ENCODE assay signal across 33 cellular contexts in genomic region chr2:163834841-163835240, GRCh38.
"Had no signal": no experiment of that assay in that cellular context is flagged by ENCODE, and none has a peak within 500 bp of the region (broad histone marks: within the 10 kb centered on the region; RNA-seq: fewer than 3 reads in every experiment).

No MANE protein-coding gene starts in this region.

- H3K4me1 ChIP-seq: adrenal gland had no signal

- H3K36me3 Mint-ChIP-seq: activated CD8-positive, alpha-beta memory T cell treated with anti-CD3 and anti-CD28 coated beads, Interleukin-2, amount 10 ng/mL, durations not matched to agents 7 days and 5 days; activated naive CD4-positive, alpha-beta T cell treated with anti-CD3 and anti-CD28 coated beads, Interleukin-2, amount 10 ng/mL, durations not matched to agents 7 days and 5 days; activated naive CD4-positive, alpha-beta T cell treated with anti-CD3 and anti-CD28 coated beads, Interleukin-2, amount 50 U/mL, for 24 hours; activated naive CD8-positive, alpha-beta T cell; activated naive CD8-positive, alpha-beta T cell treated with anti-CD3 and anti-CD28 coated beads, Interleukin-2, amount 10 ng/mL, durations not matched to agents 7 days and 5 days; brain; T-cell had no signal

- H3K27me3 Mint-ChIP-seq: activated B cell treated with CpG ODN at 0.5 μM for 24 hours; activated CD4-positive, alpha-beta memory T cell treated with anti-CD3 and anti-CD28 coated beads, Interleukin-2, amount 10 ng/mL, durations not matched to agents 7 days and 5 days; activated CD4-positive, alpha-beta T cell treated with anti-CD3 and anti-CD28 coated beads for 36 hours; activated CD4-positive, alpha-beta T cell treated with anti-CD3 and anti-CD28 coated beads, Interleukin-2, amount 10 ng/mL, durations not matched to agents 7 days and 5 days; activated CD8-positive, alpha-beta memory T cell treated with anti-CD3 and anti-CD28 coated beads, Interleukin-2, amount 10 ng/mL, durations not matched to agents 7 days and 5 days; activated naive CD4-positive, alpha-beta T cell treated with anti-CD3 and anti-CD28 coated beads, Interleukin-2, amount 10 ng/mL, durations not matched to agents 7 days and 5 days; activated naive CD4-positive, alpha-beta T cell treated with anti-CD3 and anti-CD28 coated beads, Interleukin-2, amount 50 U/mL, for 24 hours; activated naive CD8-positive, alpha-beta T cell; activated naive CD8-positive, alpha-beta T cell treated with anti-CD3 and anti-CD28 coated beads, Interleukin-2, amount 10 ng/mL, durations not matched to agents 7 days and 5 days; activated naive CD8-positive, alpha-beta T cell treated with anti-CD3 and anti-CD28 coated beads, Interleukin-2, amount 50 U/mL, for 24 hours; activated T-cell treated with anti-CD3 and anti-CD28 coated beads, Interleukin-2, amount 50 U/mL, for 24 hours; central memory CD8-positive, alpha-beta T cell; T-cell; T-helper 17 cell had no signal

- H3K36me3 ChIP-seq: adrenal gland, ascending aorta, cardiac muscle cell had no signal

- H3K27me3 ChIP-seq: adrenal gland, ascending aorta, cardiac muscle cell had no signal

- H3K4me3 Mint-ChIP-seq: activated B cell treated with CpG ODN at 0.5 μM for 24 hours; activated CD4-positive, alpha-beta memory T cell treated with anti-CD3 and anti-CD28 coated beads, Interleukin-2, amount 10 ng/mL, durations not matched to agents 7 days and 5 days; activated CD4-positive, alpha-beta T cell treated with anti-CD3 and anti-CD28 coated beads for 36 hours; activated CD4-positive, alpha-beta T cell treated with anti-CD3 and anti-CD28 coated beads, Interleukin-2, amount 10 ng/mL, durations not matched to agents 7 days and 5 days; activated CD8-positive, alpha-beta memory T cell treated with anti-CD3 and anti-CD28 coated beads, Interleukin-2, amount 10 ng/mL, durations not matched to agents 7 days and 5 days; activated CD8-positive, alpha-beta T cell treated with anti-CD3 and anti-CD28 coated beads, Interleukin-2, amount 10 ng/mL, durations not matched to agents 7 days and 5 days; activated naive CD4-positive, alpha-beta T cell treated with anti-CD3 and anti-CD28 coated beads, Interleukin-2, amount 10 ng/mL, durations not matched to agents 7 days and 5 days; activated naive CD4-positive, alpha-beta T cell treated with anti-CD3 and anti-CD28 coated beads, Interleukin-2, amount 50 U/mL, for 24 hours; activated naive CD8-positive, alpha-beta T cell; activated naive CD8-positive, alpha-beta T cell treated with anti-CD3 and anti-CD28 coated beads, Interleukin-2, amount 10 ng/mL, durations not matched to agents 7 days and 5 days; activated naive CD8-positive, alpha-beta T cell treated with anti-CD3 and anti-CD28 coated beads, Interleukin-2, amount 50 U/mL, for 24 hours; activated T-cell treated with anti-CD3 and anti-CD28 coated beads, Interleukin-2, amount 50 U/mL, for 24 hours; brain; central memory CD8-positive, alpha-beta T cell; T-cell; T-helper 17 cell had no signal

- H3K27ac Mint-ChIP-seq: activated B cell treated with CpG ODN at 0.5 μM for 24 hours; activated CD4-positive, alpha-beta memory T cell treated with anti-CD3 and anti-CD28 coated beads, Interleukin-2, amount 10 ng/mL, durations not matched to agents 7 days and 5 days; activated CD4-positive, alpha-beta T cell treated with anti-CD3 and anti-CD28 coated beads for 36 hours; activated CD4-positive, alpha-beta T cell treated with anti-CD3 and anti-CD28 coated beads, Interleukin-2, amount 10 ng/mL, durations not matched to agents 7 days and 5 days; activated CD8-positive, alpha-beta memory T cell treated with anti-CD3 and anti-CD28 coated beads, Interleukin-2, amount 10 ng/mL, durations not matched to agents 7 days and 5 days; activated CD8-positive, alpha-beta T cell treated with anti-CD3 and anti-CD28 coated beads, Interleukin-2, amount 10 ng/mL, durations not matched to agents 7 days and 5 days; activated naive CD4-positive, alpha-beta T cell treated with anti-CD3 and anti-CD28 coated beads, Interleukin-2, amount 10 ng/mL, durations not matched to agents 7 days and 5 days; activated naive CD4-positive, alpha-beta T cell treated with anti-CD3 and anti-CD28 coated beads, Interleukin-2, amount 50 U/mL, for 24 hours; activated naive CD8-positive, alpha-beta T cell; activated naive CD8-positive, alpha-beta T cell treated with anti-CD3 and anti-CD28 coated beads, Interleukin-2, amount 10 ng/mL, durations not matched to agents 7 days and 5 days; activated naive CD8-positive, alpha-beta T cell treated with anti-CD3 and anti-CD28 coated beads, Interleukin-2, amount 50 U/mL, for 24 hours; activated T-cell treated with anti-CD3 and anti-CD28 coated beads, Interleukin-2, amount 50 U/mL, for 24 hours; activated T-helper 2 cell treated with anti-CD3 and anti-CD28 coated beads, Interferon-gamma antibody, Interleukin-2, Interleukin-4, amounts not matched to agents 10 μg/mL and 5 μg/mL and 100 μg/mL, durations not matched to agents 14 hours and 24 hours and 36 hours; brain; T-cell; T-helper 17 cell had no signal

- H3K9me3 Mint-ChIP-seq: activated B cell treated with CpG ODN at 0.5 μM for 24 hours; activated CD4-positive, alpha-beta memory T cell treated with anti-CD3 and anti-CD28 coated beads, Interleukin-2, amount 10 ng/mL, durations not matched to agents 7 days and 5 days; activated naive CD4-positive, alpha-beta T cell treated with anti-CD3 and anti-CD28 coated beads, Interleukin-2, amount 50 U/mL, for 24 hours; activated naive CD8-positive, alpha-beta T cell treated with anti-CD3 and anti-CD28 coated beads, Interleukin-2, amount 10 ng/mL, durations not matched to agents 7 days and 5 days; activated naive CD8-positive, alpha-beta T cell treated with anti-CD3 and anti-CD28 coated beads, Interleukin-2, amount 50 U/mL, for 24 hours; activated T-cell treated with anti-CD3 and anti-CD28 coated beads, Interleukin-2, amount 50 U/mL, for 24 hours; activated T-helper 2 cell treated with anti-CD3 and anti-CD28 coated beads, Interferon-gamma antibody, Interleukin-2, Interleukin-4, amounts not matched to agents 10 μg/mL and 5 μg/mL and 100 μg/mL, durations not matched to agents 14 hours and 24 hours and 36 hours; brain had no signal

- DNase-seq: activated B cell treated with CpG ODN at 0.5 μM for 24 hours; activated CD4-positive, alpha-beta memory T cell treated with anti-CD3 and anti-CD28 coated beads, Interleukin-2, amount 10 ng/mL, durations not matched to agents 7 days and 5 days; activated CD4-positive, alpha-beta T cell treated with anti-CD3 and anti-CD28 coated beads for 36 hours; activated CD4-positive, alpha-beta T cell treated with anti-CD3 and anti-CD28 coated beads for 48 hours; activated CD4-positive, alpha-beta T cell treated with anti-CD3 and anti-CD28 coated beads, Interleukin-2, amount 10 ng/mL, durations not matched to agents 7 days and 5 days; activated CD4-positive, alpha-beta T cell treated with anti-CD3 and anti-CD28 coated beads, Interleukin-2, amount 50 U/mL, for 48 hours; activated CD4-positive, CD25-positive, alpha-beta regulatory T cell treated with anti-CD3 and anti-CD28 coated beads, Interleukin-2, amount 50 U/mL, for 72 hours; activated CD8-positive, alpha-beta memory T cell treated with anti-CD3 and anti-CD28 coated beads for 24 hours; activated CD8-positive, alpha-beta memory T cell treated with anti-CD3 and anti-CD28 coated beads, Interleukin-2, amount 10 ng/mL, durations not matched to agents 7 days and 5 days; activated CD8-positive, alpha-beta memory T cell treated with anti-CD3 and anti-CD28 coated beads, Interleukin-2, amount 50 U/mL, for 48 hours; activated CD8-positive, alpha-beta T cell treated with anti-CD3 and anti-CD28 coated beads, Interleukin-2, amount 10 ng/mL, durations not matched to agents 7 days and 5 days; activated effector memory CD4-positive, alpha-beta T cell treated with Interleukin-2 at 50 U/mL for 16 hours; activated gamma-delta T cell; activated naive CD4-positive, alpha-beta T cell treated with anti-CD3 and anti-CD28 coated beads, Interleukin-2, amount 10 ng/mL, durations not matched to agents 7 days and 5 days; activated naive CD4-positive, alpha-beta T cell treated with Interleukin-2 at 50 U/mL for 16 hours; activated naive CD8-positive, alpha-beta T cell treated with anti-CD3 and anti-CD28 coated beads, Interleukin-2, amount 10 ng/mL, durations not matched to agents 7 days and 5 days; activated naive CD8-positive, alpha-beta T cell treated with anti-CD3 and anti-CD28 coated beads, Interleukin-2, amount 50 U/mL, for 24 hours; activated T-cell treated with anti-CD3 and anti-CD28 coated beads, Interleukin-2, amount 50 U/mL, for 24 hours; activated T-cell treated with anti-CD3 and anti-CD28 coated beads, Interleukin-2, amount 50 U/mL, for 48 hours; adrenal gland; amygdala; anterior cingulate cortex; caudate nucleus; cerebellar nuclear complex; T-cell; T-helper 17 cell had no signal

- H3K9me3 ChIP-seq: adrenal gland, ascending aorta had no signal

- H3K4me1 Mint-ChIP-seq: activated B cell treated with CpG ODN at 0.5 μM for 24 hours; activated CD4-positive, alpha-beta memory T cell treated with anti-CD3 and anti-CD28 coated beads, Interleukin-2, amount 10 ng/mL, durations not matched to agents 7 days and 5 days; activated CD4-positive, alpha-beta T cell treated with anti-CD3 and anti-CD28 coated beads for 36 hours; activated CD4-positive, alpha-beta T cell treated with anti-CD3 and anti-CD28 coated beads, Interleukin-2, amount 10 ng/mL, durations not matched to agents 7 days and 5 days; activated CD8-positive, alpha-beta memory T cell treated with anti-CD3 and anti-CD28 coated beads, Interleukin-2, amount 10 ng/mL, durations not matched to agents 7 days and 5 days; activated naive CD4-positive, alpha-beta T cell treated with anti-CD3 and anti-CD28 coated beads, Interleukin-2, amount 10 ng/mL, durations not matched to agents 7 days and 5 days; activated naive CD4-positive, alpha-beta T cell treated with anti-CD3 and anti-CD28 coated beads, Interleukin-2, amount 50 U/mL, for 24 hours; activated naive CD8-positive, alpha-beta T cell treated with anti-CD3 and anti-CD28 coated beads, Interleukin-2, amount 10 ng/mL, durations not matched to agents 7 days and 5 days; activated naive CD8-positive, alpha-beta T cell treated with anti-CD3 and anti-CD28 coated beads, Interleukin-2, amount 50 U/mL, for 24 hours; central memory CD8-positive, alpha-beta T cell; T-cell; T-helper 17 cell had no signal

- H3K4me3 ChIP-seq: adrenal gland, ascending aorta, cardiac muscle cell had no signal
